In the genomic region with DNA sequence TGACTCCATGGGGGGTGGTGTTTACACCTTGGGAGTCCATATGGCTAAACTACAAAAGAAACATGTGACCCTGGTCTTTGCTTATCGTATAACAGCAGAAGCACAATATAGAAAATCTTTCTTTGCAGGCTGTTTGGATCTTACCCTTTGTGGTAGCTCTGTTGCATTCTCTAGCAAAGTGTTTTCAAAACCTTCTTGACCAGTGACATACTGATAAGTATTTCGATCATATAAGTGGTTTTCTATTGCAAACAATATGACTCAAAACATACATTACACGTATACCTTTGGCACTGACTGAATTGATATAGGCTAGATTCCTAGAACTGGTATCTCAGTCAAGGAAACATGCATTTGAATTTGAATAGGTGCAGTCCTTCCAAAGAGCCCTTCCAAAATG, we compare ENCODE assay signal across 26 cellular contexts. TPM values are rescaled to one million over a fixed set of nuclear protein-coding genes. Genes with fewer than 3 reads are reported as not detected.
DNase-seq lines count a peak whose midpoint lies in the region; ATAC-seq, FAIRE-seq and TF ChIP-seq lines count a peak whose summit lies in the region.
"Had no signal": no experiment of that assay in that cellular context is flagged by ENCODE, and none has a peak within 500 bp of the region (broad histone marks: within the 10 kb centered on the region; RNA-seq: fewer than 3 reads in every experiment).

No MANE protein-coding gene starts in this region.

- H3K27me3 Mint-ChIP-seq in astrocyte (ENCODE audit: low read depth, unreplicated experiment), result no peaks in the 10 kb centered on the region
- H3K27me3 Mint-ChIP-seq: CD4-positive, alpha-beta T cell had no signal

- no peak for TF ChIP-seq POLR2A in esophagus squamous epithelium (IDR thresholded peaks at IDR 0.05)

- H3K27ac ChIP-seq in astrocyte (ENCODE audit: low read depth, low read length), result no peak overlapping the region
- H3K27ac ChIP-seq in esophagus squamous epithelium, result no peak overlapping the region
- H3K27ac ChIP-seq: 22Rv1; BLaER1 treated with 17β-estradiol and CSF1 and Interleukin-3, amounts not matched to agents 10 nM and 100 nM; C4-2B had no signal

- H4K20me1 ChIP-seq in astrocyte (ENCODE audit: insufficient read depth, low read length), result no peaks in the 10 kb centered on the region
- H4K20me1 ChIP-seq: BLaER1 treated with 17β-estradiol and CSF1 and Interleukin-3, amounts not matched to agents 10 nM and 100 nM had no signal

- no peaks in the 10 kb centered on the region for H3K27me3 ChIP-seq in astrocyte (ENCODE audit: insufficient read depth, low read length)
- no peaks in the 10 kb centered on the region for H3K27me3 ChIP-seq in bronchial epithelial cell (ENCODE audit: control insufficient read depth, insufficient read depth, low read length)
- no peaks in the 10 kb centered on the region for H3K27me3 ChIP-seq in esophagus squamous epithelium
- H3K27me3 ChIP-seq: BLaER1 treated with 17β-estradiol and CSF1 and Interleukin-3, amounts not matched to agents 10 nM and 100 nM had no signal

- H3K4me1 Mint-ChIP-seq in astrocyte (ENCODE audit: low read depth, unreplicated experiment), result peaks cover 41% of the 10 kb centered on the region
- H3K4me1 Mint-ChIP-seq: B cell had no signal

- 52 to 56% methylated on average over 3 of the region's 3 CpGs for WGBS in esophagus squamous epithelium, 2 donors

- H3K4me3 Mint-ChIP-seq in astrocyte (ENCODE audit: unreplicated experiment), result no peak overlapping the region
- H3K4me3 Mint-ChIP-seq: B cell; CD4-positive, alpha-beta T cell; CD8-positive, alpha-beta T cell had no signal

- H3K36me3 Mint-ChIP-seq in astrocyte (ENCODE audit: low read depth, unreplicated experiment), result no peaks in the 10 kb centered on the region
- H3K36me3 Mint-ChIP-seq: CD8-positive, alpha-beta T cell had no signal

- intact Hi-C loops in esophagus squamous epithelium (cut with DNase I), result no loop called here

- H3K79me2 ChIP-seq in astrocyte (ENCODE audit: insufficient read depth, low read length), result no peaks in the 10 kb centered on the region

- TF ChIP-seq CTCF in astrocyte (IDR thresholded peaks at IDR 0.05; ENCODE audit: insufficient read depth, low read depth, low read length), result no peak
- TF ChIP-seq CTCF in bronchial epithelial cell (IDR thresholded peaks at IDR 0.05; ENCODE audit: insufficient read depth, low read length, severe bottlenecking), result no peak
- TF ChIP-seq CTCF in esophagus squamous epithelium (IDR thresholded peaks at IDR 0.05), result no peak

- no peak for ATAC-seq in HG02852 (IDR thresholded peaks at IDR 0.05; ENCODE audit: unreplicated experiment)
- ATAC-seq: A549; CD8-positive, alpha-beta T cell; GM12878 had no signal

- H3K4me2 ChIP-seq in astrocyte (ENCODE audit: low read length), result no peak overlapping the region
- H3K4me2 ChIP-seq: A549; BLaER1 treated with 17β-estradiol and CSF1 and Interleukin-3, amounts not matched to agents 10 nM and 100 nM had no signal

- no peak overlapping the region for H3K9ac ChIP-seq in astrocyte (ENCODE audit: low read length)
- H3K9ac ChIP-seq: BLaER1 treated with 17β-estradiol and CSF1 and Interleukin-3, amounts not matched to agents 10 nM and 100 nM had no signal

- H3K4me3 ChIP-seq in astrocyte (ENCODE audit: insufficient read depth, low read depth, low read length), result no peak overlapping the region
- no peak overlapping the region for H3K4me3 ChIP-seq in bronchial epithelial cell (ENCODE audit: low read depth, low read length)
- no peak overlapping the region for H3K4me3 ChIP-seq in esophagus squamous epithelium
- H3K4me3 ChIP-seq: A549; BLaER1 treated with 17β-estradiol and CSF1 and Interleukin-3, amounts not matched to agents 10 nM and 100 nM; GM12878 had no signal

- peak overlapping the region; percentile 51 for H3K27ac Mint-ChIP-seq in astrocyte (ENCODE audit: unreplicated experiment)
- H3K27ac Mint-ChIP-seq: B cell; CD4-positive, alpha-beta T cell; CD8-positive, alpha-beta T cell had no signal

- no peak overlapping the region for H2AFZ ChIP-seq in astrocyte (ENCODE audit: low read depth, low read length)

- H3K9me3 ChIP-seq in astrocyte (ENCODE audit: insufficient read depth, low read depth, low read length), result no peaks in the 10 kb centered on the region
- H3K9me3 ChIP-seq in esophagus squamous epithelium, result no peaks in the 10 kb centered on the region
- H3K9me3 ChIP-seq: A549, Caco-2 had no signal

- H3K4me1 ChIP-seq in astrocyte (ENCODE audit: insufficient read depth, low read length) (peaks cover 26% of the 10 kb centered on the region), esophagus squamous epithelium (peaks cover 0 to 14% (median 0%) of the 10 kb centered on the region in 3 donors)

- H3K36me3 ChIP-seq in astrocyte (ENCODE audit: insufficient read depth, low read length) (no peaks in the 10 kb centered on the region), bronchial epithelial cell (ENCODE audit: control insufficient read depth, insufficient read depth, low read length) (no peaks in the 10 kb centered on the region), esophagus squamous epithelium (no peaks in the 10 kb centered on the region)
- H3K36me3 ChIP-seq: BLaER1 treated with 17β-estradiol and CSF1 and Interleukin-3, amounts not matched to agents 10 nM and 100 nM had no signal

- FAIRE-seq in astrocyte (lab: Jason Lieb, UNC) (peak; percentile 73), bronchial epithelial cell (lab: Jason Lieb, UNC) (no peak)
- FAIRE-seq: A549, D721Med, G401.6, GM12878, GM12892, GM18507, GM19239 had no signal

- H3K9me3 Mint-ChIP-seq in astrocyte (ENCODE audit: unreplicated experiment), result no peaks in the 10 kb centered on the region
- H3K9me3 Mint-ChIP-seq: CD4-positive, alpha-beta T cell; CD8-positive, alpha-beta T cell had no signal

- DNase-seq in DMS 273 (lab: John Stamatoyannopoulos, UW; ENCODE audit: unreplicated experiment) (peak; percentile 21), DMS 273 treated with DMSO at 0.1 percent for 48 hours (lab: John Stamatoyannopoulos, UW) (no peak), astrocyte (ENCODE audit: low read depth) (no peak), bronchial epithelial cell (ENCODE audit: low read depth) (peak; percentile 39), esophagus squamous epithelium (lab: John Stamatoyannopoulos, UW) (no peak), RPMI8226 (no peak)
- DNase-seq: AML-193; Caco-2; Calu3; CD4-positive, alpha-beta T cell; CD8-positive, alpha-beta T cell; DMS79 treated with DMSO at 0.1 percent for 48 hours; GF-D8 had no signal

RNA-seq across cellular contexts. Expression of gene ATP10A, which starts 24.7 kb away (rescaled TPM):
- total RNA-seq in astrocyte (21.1 and 36.6 TPM in 2 replicates), bronchial epithelial cell (0.26 and 1.8 TPM in 2 replicates), esophagus squamous epithelium (1 to 10 TPM in 3 of 4 donors, under 1 TPM in 1; 0.88 to 6.3 (median 1.9) TPM)
- total RNA-seq: A172, Caco-2 had no signal

Comparison
In these comparisons a context has a peak if more than half of its experiments do, and no peak if none do; other contexts are left out.
1. DNase-seq: peak in DMS 273 (single experiment) and bronchial epithelial cell (single experiment); none in DMS 273 treated with DMSO at 0.1 percent for 48 hours (single experiment), astrocyte (single experiment), esophagus squamous epithelium (single experiment) and RPMI8226 (single experiment).